Comparison of ENCODE assay signal across 7 cellular contexts in genomic region chr9:93061791-93062299, GRCh38. TPM values are rescaled to one million over a fixed set of nuclear protein-coding genes. Genes with fewer than 3 reads are reported as not detected.
DNase-seq lines count a peak whose midpoint lies in the region; ATAC-seq and TF ChIP-seq lines count a peak whose summit lies in the region.

No MANE protein-coding gene starts in this region.

- intact Hi-C loops in natural killer cell (cut with micrococcal nuclease) = loop anchor here (5.0 to 10.0 kb wide), 2 partner anchors 35 to 187 kb away; partner anchors contain the start of gene ZNF484
- intact Hi-C loops in prostate gland (cut with DNase I) = no loop called here

- H3K4me1 ChIP-seq in prostate gland (replicated peaks) = no peaks in the 10 kb centered on the region

- no peaks in the 10 kb centered on the region for H3K27me3 ChIP-seq in prostate gland (replicated peaks; ENCODE audit: insufficient read depth)

- no peak for TF ChIP-seq POLR2A in prostate gland (IDR thresholded peaks at IDR 0.05)

- WGBS in prostate gland = 86% methylated on average over 16 of the region's 16 CpGs

- H3K9me3 ChIP-seq in prostate gland = no peaks in the 10 kb centered on the region

- H3K4me3 Mint-ChIP-seq in T-helper 2 cell treated with Interferon-gamma antibody and Interleukin-4, amounts not matched to agents 5 μg/mL and 100 μg/mL, for 36 hours = peak overlapping the region; percentile 93
- H3K4me3 Mint-ChIP-seq in natural killer cell = peak overlapping the region; percentile 42

- peaks cover 64% of the 10 kb centered on the region for H3K4me1 Mint-ChIP-seq in T-helper 2 cell treated with Interferon-gamma antibody and Interleukin-4, amounts not matched to agents 5 μg/mL and 100 μg/mL, for 36 hours (ENCODE audit: low read depth)
- H3K4me1 Mint-ChIP-seq in natural killer cell = peaks cover 45 to 70% of the 10 kb centered on the region in 2 donors

- H3K27me3 Mint-ChIP-seq in T-helper 2 cell treated with Interferon-gamma antibody and Interleukin-4, amounts not matched to agents 5 μg/mL and 100 μg/mL, for 36 hours (ENCODE audit: low read depth) = no peaks in the 10 kb centered on the region
- H3K27me3 Mint-ChIP-seq in natural killer cell (ENCODE audit: low read depth in 2 of 2) = peaks cover 54% of the 10 kb centered on the region in 2 donors

- TF ChIP-seq CTCF in natural killer cell (IDR thresholded peaks at IDR 0.05) = no peak
- TF ChIP-seq CTCF in prostate gland (IDR thresholded peaks at IDR 0.05) = no peak

- H3K27ac Mint-ChIP-seq in T-helper 2 cell treated with Interferon-gamma antibody and Interleukin-4, amounts not matched to agents 5 μg/mL and 100 μg/mL, for 36 hours = peak overlapping the region; percentile 92
- peak overlapping the region in 1 of 2 donors; percentile 75 for H3K27ac Mint-ChIP-seq in natural killer cell

- H3K36me3 Mint-ChIP-seq in T-helper 2 cell treated with Interferon-gamma antibody and Interleukin-4, amounts not matched to agents 5 μg/mL and 100 μg/mL, for 36 hours (ENCODE audit: low read depth) = peaks cover 35% of the 10 kb centered on the region
- H3K36me3 Mint-ChIP-seq in natural killer cell = no peaks in the 10 kb centered on the region

- H3K9me3 Mint-ChIP-seq in T-helper 2 cell treated with Interferon-gamma antibody and Interleukin-4, amounts not matched to agents 5 μg/mL and 100 μg/mL, for 36 hours = no peaks in the 10 kb centered on the region
- no peaks in the 10 kb centered on the region for H3K9me3 Mint-ChIP-seq in natural killer cell

- in situ Hi-C loops in ACHN (cut with HindIII; ENCODE audit: low pct_ligation_motif_present, low pct_unique_long_range_greater_than_20kb, low sequenced_read_pairs) = no loop called here

- H3K27ac ChIP-seq in prostate gland = no peak overlapping the region

- DNase-seq in T-helper 2 cell treated with Interferon-gamma antibody and Interleukin-4, amounts not matched to agents 5 μg/mL and 100 μg/mL, for 36 hours (ENCODE audit: low spot score) = no peak
- DNase-seq in natural killer cell (no peak), ACHN (no peak), prostate gland (ENCODE audit: low spot score) (no peak), NOMO-1 treated with dmso at 0.1 percent for 144 hours (lab: John Stamatoyannopoulos, UW; ENCODE audit: unreplicated experiment) (no peak)

- no peaks in the 10 kb centered on the region for H3K36me3 ChIP-seq in prostate gland

- H3K4me3 ChIP-seq in prostate gland = no peak overlapping the region

- peak; percentile 37 for ATAC-seq in GM18517 (IDR thresholded peaks at IDR 0.05; ENCODE audit: unreplicated experiment)
- ATAC-seq in HG02610 (IDR thresholded peaks at IDR 0.05; ENCODE audit: unreplicated experiment) = peak; percentile 25
- no peak for ATAC-seq in natural killer cell

RNA-seq across cellular contexts. Expression of gene SUSD3, which starts 3.3 kb away (rescaled TPM):
- total RNA-seq in natural killer cell = 1 to 10 TPM; 1.2 to 2.1 (median 1.8) TPM
- total RNA-seq in prostate gland = 100 to 1,000 TPM in 1 of 2 donors, 1 to 10 TPM in 1; 2.2 to 471 TPM

RNA-seq across cellular contexts. Expression of gene CARD19, which starts 34.2 kb away (rescaled TPM):
- total RNA-seq in natural killer cell = 10 to 100 TPM; 30.7 to 49.1 (median 42.6) TPM
- total RNA-seq in prostate gland = 100 to 1,000 TPM in 1 of 2 donors, 10 to 100 TPM in 1; 41.9 to 111 TPM

Comparison
In these comparisons a context has a peak if more than half of its experiments do, and no peak if none do; other contexts are left out.
1. ATAC-seq: peak in GM18517 (single experiment) and HG02610 (single experiment); none in natural killer cell (0 of 3).